8 cellular contexts compared by ENCODE assay signal in genomic region chr1:248825136-248825535, GRCh38. TPM values are rescaled to one million over a fixed set of nuclear protein-coding genes. Genes with fewer than 3 reads are reported as not detected.
A peak's percentile ranks its signal among the peaks of the same experiment; 100 is the strongest.
DNase-seq lines count a peak whose midpoint lies in the region; ATAC-seq and TF ChIP-seq lines count a peak whose summit lies in the region.

No MANE protein-coding gene starts in this region.

- POLR2A ChIA-PET in activated B cell treated with CpG ODN at 0.5 μM for 24 hours (lab: Charles Lee) = interaction anchor here (0.6 to 6.2 kb wide), 9 partner anchors 13 to 81 kb away, joined by 3 to 134 read pairs (median 10); partner anchors contain the start of genes PGBD2, ZNF672 and ZNF692

- H3K27ac ChIP-seq in gastroesophageal sphincter = peak overlapping the region; percentile 83 to 95 (median 90)

- DNase-seq in H7 (no peak), activated B cell treated with CpG ODN at 0.5 μM for 24 hours (no peak), skeletal muscle cell (ENCODE audit: low read depth) (no peak), amniotic stem cell (lab: John Stamatoyannopoulos, UW) (no peak), HT-29 (ENCODE audit: low spot score) (no peak)
- DNase-seq in stimulated activated CD4-positive, alpha-beta T cell treated with anti-CD3 and anti-CD28 coated beads, Interleukin-4, amount 100 ng/mL, for 4 hours = no peak
- DNase-seq in effector CD4-positive, alpha-beta T cell = no peak

- no peaks in the 10 kb centered on the region for H3K9me3 ChIP-seq in gastroesophageal sphincter

- WGBS in gastroesophageal sphincter (ENCODE audit: low coverage in 1 of 2), 2 donors = 0% methylated on average over 2 to 4 of the region's 10 CpGs

- H3K4me1 ChIP-seq in gastroesophageal sphincter = peaks cover 19 to 64% (median 48%) of the 10 kb centered on the region in 3 donors

- peak overlapping the region; percentile 93 for H3K4me3 Mint-ChIP-seq in activated B cell treated with CpG ODN at 0.5 μM for 24 hours

- TF ChIP-seq EP300 in gastroesophageal sphincter (IDR thresholded peaks at IDR 0.05) = no peak

- H3K4me3 ChIP-seq in H7 (ENCODE audit: insufficient read depth, low read depth, low read length) (peak overlapping the region; percentile 97), gastroesophageal sphincter (peak overlapping the region; percentile 81 to 93), skeletal muscle cell (ENCODE audit: low read depth, low read length) (peak overlapping the region; percentile 85)

- peaks cover 51% of the 10 kb centered on the region for H3K36me3 Mint-ChIP-seq in activated B cell treated with CpG ODN at 0.5 μM for 24 hours (ENCODE audit: low read depth)

- H3K36me3 ChIP-seq in H7 (replicated peaks; ENCODE audit: control insufficient read depth, insufficient read depth, low read length) = peaks cover 12% of the 10 kb centered on the region
- peaks cover 0 to 22% of the 10 kb centered on the region in 2 donors for H3K36me3 ChIP-seq in gastroesophageal sphincter

- no peak for TF ChIP-seq POLR2A in gastroesophageal sphincter (IDR thresholded peaks at IDR 0.05)

- peaks cover 1% of the 10 kb centered on the region; the same call in 1 of the 2 replicates for H3K27me3 ChIP-seq in H7 (ENCODE audit: control insufficient read depth, insufficient read depth, low read length)
- no peaks in the 10 kb centered on the region for H3K27me3 ChIP-seq in gastroesophageal sphincter

- intact Hi-C loops in activated B cell treated with CpG ODN at 0.5 μM for 24 hours (cut with micrococcal nuclease) = no loop called here

- CTCF ChIA-PET in activated B cell treated with CpG ODN at 0.5 μM for 24 hours (lab: Charles Lee) = interaction anchor here (1.5 to 3.0 kb wide), 3 partner anchors 13 to 100 kb away, joined by 3 to 29 read pairs (median 14); partner anchors contain the start of gene ZNF672

- H3K27me3 Mint-ChIP-seq in activated B cell treated with CpG ODN at 0.5 μM for 24 hours = no peaks in the 10 kb centered on the region

- no peak for TF ChIP-seq CTCF in activated B cell treated with CpG ODN at 0.5 μM for 24 hours (IDR thresholded peaks at IDR 0.05)
- no peak for TF ChIP-seq CTCF in gastroesophageal sphincter (IDR thresholded peaks at IDR 0.05)

- peak overlapping the region; percentile 97 for H3K27ac Mint-ChIP-seq in activated B cell treated with CpG ODN at 0.5 μM for 24 hours

- H3K9me3 Mint-ChIP-seq in activated B cell treated with CpG ODN at 0.5 μM for 24 hours = no peaks in the 10 kb centered on the region

- peaks cover 66% of the 10 kb centered on the region for H3K4me1 Mint-ChIP-seq in activated B cell treated with CpG ODN at 0.5 μM for 24 hours

- ATAC-seq in activated B cell treated with CpG ODN at 0.5 μM for 24 hours (ENCODE audit: low read depth) (no peak), gastroesophageal sphincter (no peak)

RNA-seq across cellular contexts. Expression of gene SH3BP5L, which starts 0.6 kb away (rescaled TPM):
- total RNA-seq in H7 (2014; rRNA removed; shearing (Covaris generic)) = 38.2 and 40.5 TPM in 2 replicates
- total RNA-seq in activated B cell treated with CpG ODN at 0.5 μM for 24 hours (26.3 and 27.3 TPM in 2 replicates), gastroesophageal sphincter (10 to 100 TPM; 21.9 to 38.7 (median 28.4) TPM)
- total RNA-seq in HT-29 (2014; rRNA removed; shearing (Covaris generic)) = 23.4 and 23.5 TPM in 2 replicates

RNA-seq across cellular contexts. Expression of gene ZNF672, which starts 12.9 kb away (rescaled TPM):
- 56.0 and 59.5 TPM in 2 replicates for total RNA-seq in H7 (2014; rRNA removed; shearing (Covaris generic))
- total RNA-seq in activated B cell treated with CpG ODN at 0.5 μM for 24 hours (47.0 and 52.2 TPM in 2 replicates), gastroesophageal sphincter (10 to 100 TPM; 22.1 to 44.2 (median 34.3) TPM)
- 36.0 and 37.7 TPM in 2 replicates for total RNA-seq in HT-29 (2014; rRNA removed; shearing (Covaris generic))

RNA-seq across cellular contexts. Expression of gene ZNF692, which starts 33.7 kb away (rescaled TPM):
- total RNA-seq in H7 (2014; rRNA removed; shearing (Covaris generic)) = 64.2 and 91.9 TPM in 2 replicates
- total RNA-seq in activated B cell treated with CpG ODN at 0.5 μM for 24 hours = 36.4 and 40.3 TPM in 2 replicates
- 10 to 100 TPM; 22.1 to 69.6 (median 28.4) TPM for total RNA-seq in gastroesophageal sphincter
- total RNA-seq in HT-29 (2014; rRNA removed; shearing (Covaris generic)) = 57.9 and 58.0 TPM in 2 replicates
